In the genomic region with DNA sequence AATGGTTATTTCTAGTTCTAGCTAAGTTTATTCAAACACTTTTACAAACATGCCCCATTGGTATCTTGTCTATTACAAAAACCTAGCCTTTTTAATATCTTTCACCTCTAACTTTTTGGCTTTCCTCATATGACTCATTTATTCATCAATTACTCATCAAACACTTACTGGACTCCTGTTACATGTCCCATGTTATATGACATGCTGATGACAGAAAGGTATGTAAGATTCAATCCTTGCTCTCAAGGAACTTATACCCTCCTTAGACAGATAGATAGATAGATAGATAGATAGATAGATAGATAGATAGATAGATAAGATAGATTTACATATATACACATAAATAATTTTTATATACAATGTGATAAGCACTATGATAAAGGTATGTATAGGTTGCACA, we compare ENCODE assay signal across 27 cellular contexts. TPM values are rescaled to one million over a fixed set of nuclear protein-coding genes. Genes with fewer than 3 reads are reported as not detected.
"Had no signal": no experiment of that assay in that cellular context is flagged by ENCODE, and none has a peak within 500 bp of the region (broad histone marks: within the 10 kb centered on the region; RNA-seq: fewer than 3 reads in every experiment).

No MANE protein-coding gene starts in this region.

- ATAC-seq: activated CD4-positive, CD25-positive, alpha-beta regulatory T cell treated with anti-CD3 and anti-CD28 coated beads, Interleukin-2, amount 50 U/mL, for 24 hours; activated CD8-positive, alpha-beta memory T cell treated with anti-CD3 and anti-CD28 coated beads, Interleukin-2, amount 10 ng/mL, durations not matched to agents 7 days and 5 days; activated CD8-positive, alpha-beta T cell treated with anti-CD3 and anti-CD28 coated beads for 36 hours; activated naive CD8-positive, alpha-beta T cell treated with anti-CD3 and anti-CD28 coated beads, Interleukin-2, amount 50 U/mL, for 24 hours; left ventricle myocardium superior; natural killer cell treated with Interleukin-12 subunit alpha and Interleukin-12 subunit beta and Interleukin-15 and Interleukin-18, amount 100 ng/mL, for 72 hours had no signal

- H2AFZ ChIP-seq: hepatocyte had no signal

- H3K27me3 ChIP-seq: hepatocyte, spleen, upper lobe of left lung had no signal

- H3K9me3 ChIP-seq: spleen, upper lobe of left lung had no signal

- H3K36me3 ChIP-seq: spleen, upper lobe of left lung had no signal

- H3K4me3 ChIP-seq: hepatocyte, spleen, upper lobe of left lung had no signal

- H3K79me2 ChIP-seq: hepatocyte had no signal

- H3K4me2 ChIP-seq: hepatocyte had no signal

- DNase-seq: activated CD4-positive, alpha-beta T cell treated with anti-CD3 and anti-CD28 coated beads, Interleukin-2, amount 10 ng/mL, durations not matched to agents 7 days and 5 days; activated CD8-positive, alpha-beta memory T cell treated with anti-CD3 and anti-CD28 coated beads, Interleukin-2, amount 10 ng/mL, durations not matched to agents 7 days and 5 days; activated CD8-positive, alpha-beta T cell treated with anti-CD3 and anti-CD28 coated beads for 36 hours; activated gamma-delta T cell; activated naive CD4-positive, alpha-beta T cell treated with anti-CD3 and anti-CD28 coated beads, Interleukin-2, amount 50 U/mL, for 16 hours; activated naive CD8-positive, alpha-beta T cell treated with anti-CD3 and anti-CD28 coated beads, Interleukin-2, amount 50 U/mL, for 24 hours; activated T-cell treated with anti-CD3 and anti-CD28 coated beads for 4 hours; erythroblast; foreskin melanocyte; kidney glomerular epithelial cell; left ventricle myocardium superior; spleen; stimulated activated CD4-positive, alpha-beta T cell treated with anti-CD3 and anti-CD28 coated beads, Interleukin-4, amount 100 ng/mL, for 1 hour; stimulated activated naive CD4-positive, alpha-beta T cell treated with Interleukin-2 at 50 U/mL for 16 hours; T-helper 2 cell; upper lobe of left lung had no signal

- H3K27ac ChIP-seq: hepatocyte, spleen, upper lobe of left lung, VCaP had no signal

- H3K4me1 ChIP-seq: spleen, upper lobe of left lung had no signal

RNA-seq across cellular contexts. Expression of a gene that starts 33.9 kb away (rescaled TPM):
- total RNA-seq: activated CD4-positive, alpha-beta T cell treated with anti-CD3 and anti-CD28 coated beads, Interleukin-2, amount 10 ng/mL, durations not matched to agents 7 days and 5 days; activated CD8-positive, alpha-beta memory T cell treated with anti-CD3 and anti-CD28 coated beads, Interleukin-2, amount 10 ng/mL, durations not matched to agents 7 days and 5 days; activated CD8-positive, alpha-beta T cell treated with anti-CD3 and anti-CD28 coated beads for 36 hours; activated T-helper 1 cell treated with anti-CD3 and anti-CD28 coated beads, Interleukin-12 subunit alpha, Interleukin-12 subunit beta, Interleukin-2, Interleukin-4 antibody, amounts not matched to agents 30 ng/mL and 10 ng/mL and 1 ng/mL, durations not matched to agents 14 hours and 24 hours and 36 hours; cardiac septum; chondrocyte; fibroblast of lung; left ventricle myocardium superior; natural killer cell treated with Interleukin-12 subunit alpha and Interleukin-12 subunit beta and Interleukin-15 and Interleukin-18, amount 100 ng/mL, for 72 hours; osteocyte; progenitor cell of endocrine pancreas; spleen; subcutaneous adipose tissue; upper lobe of left lung had no signal
- polyA plus RNA-seq: fibroblast of lung had no signal
